ENCODE assay signal across 9 cellular contexts in genomic region chr2:120148669-120149068, GRCh38.
"Had no signal": no experiment of that assay in that cellular context is flagged by ENCODE, and none has a peak within 500 bp of the region (broad histone marks: within the 10 kb centered on the region; RNA-seq: fewer than 3 reads in every experiment).

No MANE protein-coding gene starts in this region.

- H3K27ac Mint-ChIP-seq: GM23338, H9, HFFc6 had no signal

- H3K4me3 ChIP-seq: GM23248, GM23338, HAP-1 had no signal

- H3K4me3 Mint-ChIP-seq: GM23338, H9, HFFc6 had no signal

- H3K36me3 ChIP-seq: HAP-1 had no signal

- H3K4me1 Mint-ChIP-seq: GM23338, H9 had no signal

- DNase-seq: GM23248, GOT3, H7, H9, HCEC 1CT, HFFc6 had no signal

- H3K4me1 ChIP-seq: HAP-1 had no signal

- H3K9ac ChIP-seq: GM23248 had no signal

- ATAC-seq: GM23338, HCT116 had no signal

- H3K27ac ChIP-seq: GM23248 had no signal
